8 cellular contexts compared by ENCODE assay signal in genomic region chr1:179955318-179955638, GRCh38. TPM values are rescaled to one million over a fixed set of nuclear protein-coding genes. Genes with fewer than 3 reads are reported as not detected.
A peak's percentile ranks its signal among the peaks of the same experiment; 100 is the strongest.
DNase-seq lines count a peak whose midpoint lies in the region; ATAC-seq and TF ChIP-seq lines count a peak whose summit lies in the region.

No MANE protein-coding gene starts in this region.

- peak overlapping the region; percentile 63 for H3K4me2 ChIP-seq in MM.1S (ENCODE audit: low read depth, low read length)

- no peak for TF ChIP-seq EP300 in transverse colon (IDR thresholded peaks at IDR 0.05; ENCODE audit: low read depth)

- intact Hi-C loops in body of pancreas (cut with DNase I) (no loop called here), right lobe of liver (cut with DNase I) (no loop called here), transverse colon (cut with DNase I; ENCODE audit: low total_unique reads) (no loop called here)

- H3K79me2 ChIP-seq in MM.1S (ENCODE audit: low read length), result peaks cover 56% of the 10 kb centered on the region

- H3K27ac Mint-ChIP-seq in activated T-cell treated with anti-CD3 and anti-CD28 coated beads, Interleukin-2, amount 50 U/mL, for 72 hours, result peak overlapping the region; percentile 85

- H3K9ac ChIP-seq in MM.1S (ENCODE audit: low read length), result peak overlapping the region; percentile 83

- H3K36me3 ChIP-seq in MM.1S (replicated peaks; ENCODE audit: insufficient read depth, low read length) (no peaks in the 10 kb centered on the region), body of pancreas (replicated peaks in 1 of 2; ENCODE audit: insufficient read depth in 1 of 2, low read depth in 2 of 2) (no peaks in the 10 kb centered on the region), right lobe of liver (no peaks in the 10 kb centered on the region), transverse colon (no peaks in the 10 kb centered on the region)

- no peak for TF ChIP-seq CTCF in MM.1S (IDR thresholded peaks at IDR 0.05; ENCODE audit: low read length)
- peak in 2 of 7 experiments; percentile 13 to 20 for TF ChIP-seq CTCF in body of pancreas (IDR thresholded peaks at IDR 0.05)
- no peak for TF ChIP-seq CTCF in right lobe of liver (IDR thresholded peaks at IDR 0.05)
- TF ChIP-seq CTCF in transverse colon (IDR thresholded peaks at IDR 0.05), result peak in 2 of 5 experiments; percentile 13 to 37

- no peaks in the 10 kb centered on the region for H3K27me3 ChIP-seq in MM.1S (replicated peaks; ENCODE audit: insufficient read depth, low read length)
- no peaks in the 10 kb centered on the region for H3K27me3 ChIP-seq in body of pancreas
- H3K27me3 ChIP-seq in right lobe of liver, result no peaks in the 10 kb centered on the region
- no peaks in the 10 kb centered on the region for H3K27me3 ChIP-seq in transverse colon

- peak overlapping the region; percentile 76 for H2AFZ ChIP-seq in MM.1S (ENCODE audit: low read length)

- in situ Hi-C loops in transverse colon (cut with MboI; ENCODE audit: low pct_ligation_motif_present in 1 of 4, low pct_unique_long_range_greater_than_20kb in 1 of 4, low sequenced_read_pairs in 3 of 4), result loop anchor here in 1 of 4 donors (10.0 kb wide), 1 partner anchor 80 kb away; the partner anchor contains the start of gene TOR1AIP2

- no peaks in the 10 kb centered on the region for H3K9me2 ChIP-seq in MM.1S (replicated peaks; ENCODE audit: insufficient read depth, low read length)

- peak overlapping the region; percentile 90 for H3K4me3 Mint-ChIP-seq in activated T-cell treated with anti-CD3 and anti-CD28 coated beads, Interleukin-2, amount 50 U/mL, for 72 hours

- peaks cover 58% of the 10 kb centered on the region for H3K4me1 Mint-ChIP-seq in activated T-cell treated with anti-CD3 and anti-CD28 coated beads, Interleukin-2, amount 50 U/mL, for 72 hours (ENCODE audit: low read depth)

- no peaks in the 10 kb centered on the region for H3K36me3 Mint-ChIP-seq in activated T-cell treated with anti-CD3 and anti-CD28 coated beads, Interleukin-2, amount 50 U/mL, for 72 hours (ENCODE audit: insufficient read depth in 2 of 2)

- H3K4me1 ChIP-seq in MM.1S (ENCODE audit: low read length) (peaks cover 14% of the 10 kb centered on the region), body of pancreas (peaks cover 6% of the 10 kb centered on the region), right lobe of liver (peaks cover 0 to 21% (median 2%) of the 10 kb centered on the region in 4 donors), transverse colon (peaks cover 17 to 33% (median 21%) of the 10 kb centered on the region in 4 donors)

- H3F3A ChIP-seq in MM.1S (ENCODE audit: insufficient read depth, low read length), result peaks cover 11% of the 10 kb centered on the region

- WGBS in body of pancreas, 2 donors, result 0% methylated on average over 9 of the region's 9 CpGs
- WGBS in right lobe of liver (ENCODE audit: insufficient coverage, low coverage, low lambda C conversion rate, missing lambda C conversion rate), result 0% methylated on average over 5 of the region's 9 CpGs
- 0% methylated on average over 1 to 9 of the region's 9 CpGs for WGBS in transverse colon (ENCODE audit: low coverage in 1 of 2), 2 donors

- 0 out of 2 replicates have a peak, but pooled peaks cover 7% of the 10 kb centered on the region for H4K20me1 ChIP-seq in MM.1S (ENCODE audit: insufficient read depth, low read length)

- H3K9me3 Mint-ChIP-seq in activated T-cell treated with anti-CD3 and anti-CD28 coated beads, Interleukin-2, amount 50 U/mL, for 72 hours, result peaks cover 0 to 1% of the 10 kb centered on the region in 2 donors

- H3K27ac ChIP-seq in MM.1S (ENCODE audit: low read length) (peak overlapping the region; percentile 74; the same call in 1 of the 2 replicates), body of pancreas (peak overlapping the region; percentile 94 to 97 (median 96)), right lobe of liver (peak overlapping the region; percentile 89 to 93 (median 91)), transverse colon (peak overlapping the region; percentile 89 to 99 (median 94))

- H3K4me3 ChIP-seq in MM.1S (ENCODE audit: low read length) (peak overlapping the region; percentile 85), body of pancreas (peak overlapping the region; percentile 89 to 99), right lobe of liver (peak overlapping the region; percentile 77 to 94 (median 88)), transverse colon (peak overlapping the region; percentile 57 to 99 (median 81))

- H3K27me3 Mint-ChIP-seq in activated T-cell treated with anti-CD3 and anti-CD28 coated beads, Interleukin-2, amount 50 U/mL, for 72 hours (ENCODE audit: low read depth), result no peaks in the 10 kb centered on the region

- H3K9me3 ChIP-seq in MM.1S (replicated peaks; ENCODE audit: insufficient read depth, low read length), result no peaks in the 10 kb centered on the region
- no peaks in the 10 kb centered on the region for H3K9me3 ChIP-seq in body of pancreas
- no peaks in the 10 kb centered on the region for H3K9me3 ChIP-seq in right lobe of liver
- H3K9me3 ChIP-seq in transverse colon, result no peaks in the 10 kb centered on the region

- TF ChIP-seq POLR2A in body of pancreas (IDR thresholded peaks at IDR 0.05), result no peak
- TF ChIP-seq POLR2A in right lobe of liver (IDR thresholded peaks at IDR 0.05), result no peak
- no peak for TF ChIP-seq POLR2A in transverse colon (IDR thresholded peaks at IDR 0.05)

- no peak for ATAC-seq in activated T-cell treated with anti-CD3 and anti-CD28 coated beads, Interleukin-2, amount 50 U/mL, for 72 hours (replicated peaks in 1 of 2)
- peak; percentile 6 for ATAC-seq in body of pancreas
- ATAC-seq in right lobe of liver, result peak in 3 of 4 donors; percentile 4 to 20 (median 8)
- ATAC-seq in GM21619 (IDR thresholded peaks at IDR 0.05; ENCODE audit: unreplicated experiment), result no peak
- no peak for ATAC-seq in GM21825 (IDR thresholded peaks at IDR 0.05; ENCODE audit: unreplicated experiment)

- DNase-seq in activated T-cell treated with anti-CD3 and anti-CD28 coated beads, Interleukin-2, amount 50 U/mL, for 72 hours, result no peak
- DNase-seq in activated T-cell treated with anti-CD3 and anti-CD28 coated beads for 4 hours, result no peak
- no peak for DNase-seq in MM.1S
- no peak for DNase-seq in body of pancreas
- DNase-seq in right lobe of liver, result no peak
- no peak for DNase-seq in transverse colon

RNA-seq across cellular contexts. Expression of gene CEP350, which starts 0.7 kb away (rescaled TPM):
- 10 to 100 TPM; 60.6 to 63.7 TPM for total RNA-seq in activated T-cell treated with anti-CD3 and anti-CD28 coated beads, Interleukin-2, amount 50 U/mL, for 72 hours
- 10 to 100 TPM; 41.5 to 55.4 TPM for total RNA-seq in body of pancreas
- 10 to 100 TPM; 15.6 to 24.6 (median 21.3) TPM for total RNA-seq in right lobe of liver
- 10 to 100 TPM; 40.0 to 60.3 (median 57.3) TPM for total RNA-seq in transverse colon

Comparison
In these comparisons a context has a peak if more than half of its experiments do, and no peak if none do; other contexts are left out.
1. ATAC-seq: peak in body of pancreas (single experiment) and right lobe of liver (3 of 4); none in activated T-cell treated with anti-CD3 and anti-CD28 coated beads, Interleukin-2, amount 50 U/mL, for 72 hours (0 of 2), GM21619 (single experiment) and GM21825 (single experiment).
2. Peak in every context shown above with its lines, with median percentiles within 50 percentile points of each other: H3K27ac ChIP-seq and H3K4me3 ChIP-seq.